16 cellular contexts compared by ENCODE assay signal in genomic region chr10:129476431-129476830, GRCh38. TPM values are rescaled to one million over a fixed set of nuclear protein-coding genes. Genes with fewer than 3 reads are reported as not detected.
DNase-seq lines count a peak whose midpoint lies in the region; ATAC-seq and TF ChIP-seq lines count a peak whose summit lies in the region.
"Had no signal": no experiment of that assay in that cellular context is flagged by ENCODE, and none has a peak within 500 bp of the region (broad histone marks: within the 10 kb centered on the region; RNA-seq: fewer than 3 reads in every experiment).

No MANE protein-coding gene starts in this region.

- H3K79me1 ChIP-seq in neuronal stem cell (ENCODE audit: low read depth, low read length), result peaks cover 3% of the 10 kb centered on the region

- H3K27ac Mint-ChIP-seq in stimulated activated naive CD8-positive, alpha-beta T cell treated with anti-CD3 and anti-CD28 coated beads, Interleukin-15, amount 100 ng/mL, for 72 hours, result no peak overlapping the region
- peak overlapping the region; percentile 44 for H3K27ac Mint-ChIP-seq in endodermal cell
- peak overlapping the region; percentile 97 for H3K27ac Mint-ChIP-seq in stimulated activated memory B cell treated with anti-CD40 and anti-IgM and Interleukin-4, amounts not matched to agents 10 μg/mL and 1 μg/mL and 100 μg/mL, for 72 hours
- H3K27ac Mint-ChIP-seq: CD4-positive, alpha-beta T cell had no signal

- H3K36me3 Mint-ChIP-seq in endodermal cell (ENCODE audit: low read depth), result peaks cover 28% of the 10 kb centered on the region
- peaks cover 53% of the 10 kb centered on the region for H3K36me3 Mint-ChIP-seq in stimulated activated memory B cell treated with anti-CD40 and anti-IgM and Interleukin-4, amounts not matched to agents 10 μg/mL and 1 μg/mL and 100 μg/mL, for 72 hours

- H3K23ac ChIP-seq in neuronal stem cell (ENCODE audit: low read depth, low read length, poor library complexity), result peak overlapping the region; percentile 44

- no peak overlapping the region for H2BK5ac ChIP-seq in neuronal stem cell (ENCODE audit: low read length)

- H2AFZ ChIP-seq in neuronal stem cell (ENCODE audit: low read length), result no peak overlapping the region
- H2AFZ ChIP-seq in Karpas-422 (ENCODE audit: low read length), result no peak overlapping the region
- H2AFZ ChIP-seq: GM23248 had no signal

- WGBS in endodermal cell (ENCODE audit: insufficient coverage in 1 of 2, insufficient read length in 1 of 2), 2 experiments, result 91 to 100% methylated on average over 3 to 8 of the region's 8 CpGs
- WGBS in neuronal stem cell (ENCODE audit: extremely low coverage in 2 of 2, insufficient read length in 2 of 2, insufficient replicate concordance in 1 of 2), 2 donors, result no CpG with 5 or more reads among the region's 8 CpGs
- WGBS in tibial nerve, 2 donors, result 98% methylated on average over 4 to 8 of the region's 8 CpGs

- H2BK12ac ChIP-seq in neuronal stem cell (ENCODE audit: low read length), result no peak overlapping the region

- no peak for DNase-seq in stimulated activated naive CD8-positive, alpha-beta T cell treated with anti-CD3 and anti-CD28 coated beads, Interleukin-15, amount 100 ng/mL, for 72 hours
- DNase-seq in stimulated activated naive CD8-positive, alpha-beta T cell treated with anti-CD3 and anti-CD28 coated beads, Interleukin-15, Interleukin-2, amounts not matched to agents 100 U/mL and 50 U/mL, for 24 hours, result no peak
- peak; percentile 17 for DNase-seq in endodermal cell
- DNase-seq in neuronal stem cell (ENCODE audit: low spot score), result no peak
- no peak for DNase-seq in tibial nerve (ENCODE audit: low spot score in 2 of 2)
- no peak for DNase-seq in Karpas-422
- DNase-seq: Caco-2; CD4-positive, alpha-beta T cell; GM23248 had no signal

- no peak overlapping the region for H3K14ac ChIP-seq in neuronal stem cell (ENCODE audit: low read length)

- H3K27me3 ChIP-seq in endodermal cell (ENCODE audit: control insufficient read depth, insufficient read depth, low read length, poor library complexity, severe bottlenecking) (no peaks in the 10 kb centered on the region), neuronal stem cell (ENCODE audit: control insufficient read depth in 3 of 3, insufficient read depth in 3 of 3, low read depth in 1 of 3, low read length in 3 of 3) (no peaks in the 10 kb centered on the region), tibial nerve (no peaks in the 10 kb centered on the region), Karpas-422 (ENCODE audit: low read length) (no peaks in the 10 kb centered on the region)

- peaks cover 42% of the 10 kb centered on the region; the same call in 1 of the 2 replicates for H4K20me1 ChIP-seq in Karpas-422 (ENCODE audit: insufficient read depth, low read depth, low read length)

- H3K36me3 ChIP-seq in endodermal cell (ENCODE audit: control insufficient read depth, insufficient read depth, low read length) (peaks cover 4% of the 10 kb centered on the region), neuronal stem cell (replicated peaks in 1 of 2; ENCODE audit: control insufficient read depth in 2 of 2, insufficient read depth in 2 of 2, low read length in 2 of 2) (no peaks in the 10 kb centered on the region), tibial nerve (peaks cover 0 to 56% (median 0%) of the 10 kb centered on the region in 3 donors), Karpas-422 (ENCODE audit: insufficient read depth, low read length) (no peaks in the 10 kb centered on the region)
- H3K36me3 ChIP-seq: HAP-1 had no signal

- no peak overlapping the region for H2AK5ac ChIP-seq in neuronal stem cell (ENCODE audit: low read depth, low read length)

- H3K4me1 Mint-ChIP-seq in stimulated activated naive CD8-positive, alpha-beta T cell treated with anti-CD3 and anti-CD28 coated beads, Interleukin-15, amount 100 ng/mL, for 72 hours, result peaks cover 21% of the 10 kb centered on the region
- no peaks in the 10 kb centered on the region for H3K4me1 Mint-ChIP-seq in endodermal cell
- H3K4me1 Mint-ChIP-seq in stimulated activated memory B cell treated with anti-CD40 and anti-IgM and Interleukin-4, amounts not matched to agents 10 μg/mL and 1 μg/mL and 100 μg/mL, for 72 hours, result peaks cover 48% of the 10 kb centered on the region

- H2BK15ac ChIP-seq in neuronal stem cell (ENCODE audit: low read length), result no peak overlapping the region

- TF ChIP-seq EP300 in tibial nerve (IDR thresholded peaks at IDR 0.05), result no peak

- H3K9me2 ChIP-seq in Karpas-422 (replicated peaks; ENCODE audit: insufficient read depth, low read length), result no peaks in the 10 kb centered on the region

- H3K27ac ChIP-seq in endodermal cell (ENCODE audit: low read depth, low read length) (no peak overlapping the region), neuronal stem cell (replicated peaks; ENCODE audit: low read length) (no peak overlapping the region), tibial nerve (no peak overlapping the region), Karpas-422 (ENCODE audit: low read length) (no peak overlapping the region)
- H3K27ac ChIP-seq: C4-2B, GM23248, HL-60 had no signal

- no peak overlapping the region for H3K4me3 ChIP-seq in endodermal cell (ENCODE audit: low read length)
- peak overlapping the region in 1 of 2 donors; percentile 16 for H3K4me3 ChIP-seq in neuronal stem cell (ENCODE audit: low read length in 2 of 2)
- H3K4me3 ChIP-seq in tibial nerve, result no peak overlapping the region
- no peak overlapping the region for H3K4me3 ChIP-seq in Karpas-422 (ENCODE audit: low read length)
- H3K4me3 ChIP-seq: GM23248, HAP-1 had no signal

- no peak for TF ChIP-seq POLR2A in tibial nerve (IDR thresholded peaks at IDR 0.05)

- H3K27me3 Mint-ChIP-seq in stimulated activated naive CD8-positive, alpha-beta T cell treated with anti-CD3 and anti-CD28 coated beads, Interleukin-15, amount 100 ng/mL, for 72 hours, result no peaks in the 10 kb centered on the region
- no peaks in the 10 kb centered on the region for H3K27me3 Mint-ChIP-seq in endodermal cell (ENCODE audit: insufficient read depth)
- H3K27me3 Mint-ChIP-seq in stimulated activated memory B cell treated with anti-CD40 and anti-IgM and Interleukin-4, amounts not matched to agents 10 μg/mL and 1 μg/mL and 100 μg/mL, for 72 hours, result no peaks in the 10 kb centered on the region
- H3K27me3 Mint-ChIP-seq: B cell; CD4-positive, alpha-beta T cell had no signal

- no peak overlapping the region for H4K91ac ChIP-seq in neuronal stem cell (ENCODE audit: low read depth, low read length, poor library complexity)

- peak overlapping the region; percentile 39 for H3K18ac ChIP-seq in neuronal stem cell (ENCODE audit: low read length)

- no peak overlapping the region for H2BK120ac ChIP-seq in neuronal stem cell (ENCODE audit: low read depth, low read length)

- H3K4ac ChIP-seq in neuronal stem cell (ENCODE audit: low read length), result no peak overlapping the region

- TF ChIP-seq CTCF in endodermal cell (conservative IDR thresholded peaks at IDR 0.05), result no peak
- TF ChIP-seq CTCF in tibial nerve (IDR thresholded peaks at IDR 0.05), result no peak

- H3K79me2 ChIP-seq in Karpas-422 (ENCODE audit: low read length), result no peaks in the 10 kb centered on the region

- no peak overlapping the region for H4K8ac ChIP-seq in neuronal stem cell (ENCODE audit: low read depth, low read length)

- H3K9ac ChIP-seq in endodermal cell (ENCODE audit: extremely low read depth, low read length, poor library complexity, severe bottlenecking) (no peak overlapping the region), neuronal stem cell (ENCODE audit: low read depth, low read length, poor library complexity) (no peak overlapping the region), Karpas-422 (ENCODE audit: low read length) (no peak overlapping the region)
- H3K9ac ChIP-seq: GM23248 had no signal

- peak; percentile 28 for ATAC-seq in stimulated activated naive CD8-positive, alpha-beta T cell treated with anti-CD3 and anti-CD28 coated beads, Interleukin-15, amount 100 ng/mL, for 72 hours
- no peak for ATAC-seq in stimulated activated naive CD8-positive, alpha-beta T cell treated with anti-CD3 and anti-CD28 coated beads, Interleukin-15, Interleukin-2, amounts not matched to agents 100 U/mL and 50 U/mL, for 24 hours
- ATAC-seq in stimulated activated memory B cell treated with anti-CD40 and anti-IgM and Interleukin-4, amounts not matched to agents 10 μg/mL and 1 μg/mL and 100 μg/mL, for 72 hours, result no peak
- ATAC-seq in HG03095 (IDR thresholded peaks at IDR 0.05; ENCODE audit: unreplicated experiment), result no peak

- no peak overlapping the region for H3K4me3 Mint-ChIP-seq in stimulated activated naive CD8-positive, alpha-beta T cell treated with anti-CD3 and anti-CD28 coated beads, Interleukin-15, amount 100 ng/mL, for 72 hours
- H3K4me3 Mint-ChIP-seq in endodermal cell, result no peak overlapping the region
- H3K4me3 Mint-ChIP-seq in stimulated activated memory B cell treated with anti-CD40 and anti-IgM and Interleukin-4, amounts not matched to agents 10 μg/mL and 1 μg/mL and 100 μg/mL, for 72 hours, result no peak overlapping the region
- H3K4me3 Mint-ChIP-seq: CD4-positive, alpha-beta T cell had no signal

- H3K9me3 Mint-ChIP-seq in stimulated activated naive CD8-positive, alpha-beta T cell treated with anti-CD3 and anti-CD28 coated beads, Interleukin-15, amount 100 ng/mL, for 72 hours, result peaks cover 0 to 14% of the 10 kb centered on the region in 2 donors
- H3K9me3 Mint-ChIP-seq in endodermal cell, result peaks cover 14% of the 10 kb centered on the region
- H3K9me3 Mint-ChIP-seq in stimulated activated memory B cell treated with anti-CD40 and anti-IgM and Interleukin-4, amounts not matched to agents 10 μg/mL and 1 μg/mL and 100 μg/mL, for 72 hours, result peaks cover 4% of the 10 kb centered on the region

- no peak overlapping the region for H3K4me2 ChIP-seq in neuronal stem cell (ENCODE audit: insufficient read depth, low read length, poor library complexity, severe bottlenecking)
- no peak overlapping the region for H3K4me2 ChIP-seq in Karpas-422 (ENCODE audit: low read depth, low read length, poor library complexity, severe bottlenecking)

- no peaks in the 10 kb centered on the region for H3K4me1 ChIP-seq in endodermal cell (ENCODE audit: control insufficient read depth, insufficient read depth, low read length)
- H3K4me1 ChIP-seq in neuronal stem cell (ENCODE audit: control insufficient read depth in 2 of 2, insufficient read depth in 1 of 2, low read depth in 1 of 2, low read length in 2 of 2), result no peaks in the 10 kb centered on the region
- no peaks in the 10 kb centered on the region for H3K4me1 ChIP-seq in tibial nerve
- peaks cover 36% of the 10 kb centered on the region for H3K4me1 ChIP-seq in Karpas-422 (ENCODE audit: low read length)
- H3K4me1 ChIP-seq: Caco-2, HAP-1 had no signal

- H3K9me3 ChIP-seq in endodermal cell (ENCODE audit: control insufficient read depth, low read length) (peaks cover 9% of the 10 kb centered on the region), neuronal stem cell (replicated peaks in 1 of 2; ENCODE audit: control insufficient read depth in 2 of 2, insufficient read depth in 1 of 2, low read depth in 1 of 2, low read length in 2 of 2) (peaks cover 0 to 5% of the 10 kb centered on the region in 2 donors), tibial nerve (peaks cover 0 to 14% (median under 1%) of the 10 kb centered on the region in 4 donors), Karpas-422 (ENCODE audit: low read length) (no peaks in the 10 kb centered on the region)
- H3K9me3 ChIP-seq: Caco-2, HAP-1 had no signal

RNA-seq across cellular contexts. Expression of gene MGMT, which starts 9.4 kb away (rescaled TPM):
- 10 to 100 TPM; 28.6 to 33.7 TPM for total RNA-seq in endodermal cell
- polyA plus RNA-seq in endodermal cell (2013, experiment 1 of 2), result 16.4 TPM
- 15.1 TPM for polyA plus RNA-seq in endodermal cell (2013, experiment 2 of 2)
- polyA plus RNA-seq in neuronal stem cell (2013, experiment 1 of 2), result 17.3 TPM
- polyA plus RNA-seq in neuronal stem cell (2013, experiment 2 of 2), result 16.8 TPM
- total RNA-seq in tibial nerve, result 10 to 100 TPM; 26.1 to 39.1 (median 33.7) TPM
- total RNA-seq in Karpas-422 (2014; rRNA removed; shearing (Covaris generic); ENCODE audit: low replicate concordance), result 22.5 and 33.8 TPM in 2 replicates
- total RNA-seq: A172 had no signal

Comparison
In these comparisons a context has a peak if more than half of its experiments do, and no peak if none do; other contexts are left out.
1. H3K27ac Mint-ChIP-seq: peak in endodermal cell (single experiment) and stimulated activated memory B cell treated with anti-CD40 and anti-IgM and Interleukin-4, amounts not matched to agents 10 μg/mL and 1 μg/mL and 100 μg/mL, for 72 hours (single experiment); none in stimulated activated naive CD8-positive, alpha-beta T cell treated with anti-CD3 and anti-CD28 coated beads, Interleukin-15, amount 100 ng/mL, for 72 hours (0 of 2).